ENCODE assay signal across 8 cellular contexts in the genomic region with DNA sequence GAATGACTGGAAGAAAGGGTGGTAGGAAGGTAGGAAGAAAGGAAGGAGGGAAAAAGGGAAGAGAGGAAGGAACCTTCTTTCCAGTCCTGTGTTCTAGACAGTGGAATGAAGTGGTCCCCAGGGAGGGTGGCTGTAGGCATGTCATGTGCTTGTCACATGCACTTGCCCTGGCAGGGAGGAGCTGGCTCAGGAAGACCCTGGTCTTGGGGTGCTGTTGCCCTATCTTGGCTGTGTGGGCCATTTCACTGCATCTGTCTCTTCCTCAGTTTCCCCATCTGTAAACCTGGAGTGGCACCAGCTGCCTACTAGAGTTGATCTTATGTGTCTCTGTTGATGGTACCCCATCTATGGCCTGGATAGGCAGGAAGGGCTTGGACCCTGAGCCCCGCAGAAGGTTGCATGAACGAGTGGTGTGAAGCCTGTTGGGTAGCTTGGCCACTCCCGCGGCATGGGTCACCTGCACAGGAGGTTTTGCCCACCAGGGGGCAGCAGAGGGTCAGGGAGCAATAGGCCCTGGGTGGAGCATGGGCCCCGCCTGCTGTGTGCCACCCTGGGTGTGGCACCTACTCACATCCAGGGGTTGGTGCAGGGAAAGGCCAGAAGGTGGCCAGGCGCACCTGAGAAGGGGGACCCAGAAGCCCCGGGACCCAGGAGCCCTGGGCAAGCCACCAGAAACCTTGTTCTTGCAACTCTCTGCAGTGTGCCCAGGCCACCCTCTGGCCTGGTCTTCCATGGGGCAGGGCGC. TPM values are rescaled to one million over a fixed set of nuclear protein-coding genes. Genes with fewer than 3 reads are reported as not detected.
DNase-seq lines count a peak whose midpoint lies in the region; ATAC-seq and TF ChIP-seq lines count a peak whose summit lies in the region.

No MANE protein-coding gene starts in this region.

- H3K4me1 ChIP-seq in foreskin keratinocyte: no peaks in the 10 kb centered on the region

- peak; percentile 52 for ATAC-seq in HG03108 (IDR thresholded peaks at IDR 0.05; ENCODE audit: unreplicated experiment)
- ATAC-seq in foreskin keratinocyte: peak; percentile 80
- peak; percentile 82 for ATAC-seq in sciatic nerve
- no peak for ATAC-seq in HG03439 (IDR thresholded peaks at IDR 0.05; ENCODE audit: unreplicated experiment)

- DNase-seq in NCI-H2081 (lab: John Stamatoyannopoulos, UW): peak; percentile 22 to 28
- no peak for DNase-seq in NCI-H2081 treated with DMSO at 0.1 percent for 48 hours (lab: John Stamatoyannopoulos, UW)
- DNase-seq in OCI-M1 (lab: John Stamatoyannopoulos, UW): peak; percentile 70
- DNase-seq in activated T-cell treated with anti-CD3 and anti-CD28 coated beads, Interleukin-2, amount 50 U/mL, for 1 hour: peak; percentile 79
- peak in 1 of 2 donors; percentile 7 for DNase-seq in foreskin keratinocyte
- DNase-seq in sciatic nerve (ENCODE audit: low spot score): peak; percentile 86

- intact Hi-C loops in sciatic nerve (cut with DNase I): no loop called here

- peak; percentile 83 for TF ChIP-seq CTCF in foreskin keratinocyte (conservative IDR thresholded peaks at IDR 0.05)

- no peak overlapping the region for H3K27ac ChIP-seq in foreskin keratinocyte

- no peaks in the 10 kb centered on the region for H3K27me3 ChIP-seq in foreskin keratinocyte

RNA-seq across cellular contexts. Expression of a gene that starts 25.1 kb away (rescaled TPM):
- 5.3 and 7.8 TPM in 2 replicates for total RNA-seq in foreskin keratinocyte
- polyA plus RNA-seq in foreskin keratinocyte: 7.7 and 10.4 TPM in 2 replicates
- total RNA-seq in sciatic nerve: 154 TPM

RNA-seq across cellular contexts. Expression of a gene that starts 52.5 kb away (rescaled TPM):
- total RNA-seq in foreskin keratinocyte: not detected in 2 replicates
- polyA plus RNA-seq in foreskin keratinocyte: not detected in 2 replicates
- total RNA-seq in sciatic nerve: not detected

Comparison
In these comparisons a context has a peak if more than half of its experiments do, and no peak if none do; other contexts are left out.
1. RNA of a gene that starts 25.1 kb away (total RNA-seq): 154 TPM in sciatic nerve (single experiment); 5.3 to 7.8 TPM in foreskin keratinocyte; every median in the first group is over 10 times any median in the second.